21 cellular contexts compared by ENCODE assay signal in genomic region chr13:23161176-23161825, GRCh38. TPM values are rescaled to one million over a fixed set of nuclear protein-coding genes. Genes with fewer than 3 reads are reported as not detected.
DNase-seq lines count a peak whose midpoint lies in the region; ATAC-seq and TF ChIP-seq lines count a peak whose summit lies in the region.
"Had no signal": no experiment of that assay in that cellular context is flagged by ENCODE, and none has a peak within 500 bp of the region (broad histone marks: within the 10 kb centered on the region; RNA-seq: fewer than 3 reads in every experiment).

No MANE protein-coding gene starts in this region.

- H3K9me3 Mint-ChIP-seq in brain, result peaks cover 0 to 12% (median 7%) of the 10 kb centered on the region in 5 experiments
- H3K9me3 Mint-ChIP-seq: activated naive CD8-positive, alpha-beta T cell treated with anti-CD3 and anti-CD28 coated beads for 36 hours had no signal

- H3K9me3 ChIP-seq in iPS-15b (ENCODE audit: control insufficient read depth, insufficient read depth, low read length), result no peaks in the 10 kb centered on the region
- H3K9me3 ChIP-seq in suprapubic skin, result no peaks in the 10 kb centered on the region
- H3K9me3 ChIP-seq: heart left ventricle, right atrium auricular region had no signal

- WGBS in suprapubic skin, result 65% methylated on average over 9 of the region's 9 CpGs

- ATAC-seq in HG03039 (IDR thresholded peaks at IDR 0.05; ENCODE audit: unreplicated experiment), result no peak

- DNase-seq in NOMO-1 treated with DMSO at 0.1 percent for 48 hours (lab: John Stamatoyannopoulos, UW; ENCODE audit: unreplicated experiment), result peak; percentile 9
- no peak for DNase-seq in NOMO-1 (lab: John Stamatoyannopoulos, UW; ENCODE audit: unreplicated experiment in 2 of 2)
- no peak for DNase-seq in suprapubic skin (ENCODE audit: low spot score in 2 of 2)
- DNase-seq in stimulated activated CD4-positive, alpha-beta T cell treated with anti-CD3 and anti-CD28 coated beads, Interleukin-2, amount 100 ng/mL, for 24 hours, result no peak
- no peak for DNase-seq in COLO829 (ENCODE audit: low spot score)
- DNase-seq: activated CD4-positive, alpha-beta T cell treated with anti-CD3 and anti-CD28 coated beads for 4 hours; activated naive CD8-positive, alpha-beta T cell treated with anti-CD3 and anti-CD28 coated beads for 36 hours; cerebellar nuclear complex; effector memory CD4-positive, alpha-beta T cell; heart left ventricle; KBM-7; NCI-H1092; NCI-H2107; NCI-H510A treated with DMSO at 0.1 percent for 48 hours; occipital lobe; OCI-M1 had no signal

- no peak for TF ChIP-seq EP300 in suprapubic skin (IDR thresholded peaks at IDR 0.05)

- peaks cover 11% of the 10 kb centered on the region for H3K4me1 Mint-ChIP-seq in brain

- H3K36me3 Mint-ChIP-seq in brain, result no peaks in the 10 kb centered on the region
- H3K36me3 Mint-ChIP-seq: activated naive CD8-positive, alpha-beta T cell treated with anti-CD3 and anti-CD28 coated beads for 36 hours had no signal

- TF ChIP-seq CTCF in brain (conservative IDR thresholded peaks at IDR 0.05), result no peak
- TF ChIP-seq CTCF in suprapubic skin (IDR thresholded peaks at IDR 0.05), result no peak

- H3K27ac ChIP-seq in suprapubic skin, result no peak overlapping the region
- H3K27ac ChIP-seq: BLaER1, heart left ventricle had no signal

- H3K4me1 ChIP-seq in iPS-15b (ENCODE audit: control insufficient read depth, insufficient read depth, low read length) (no peaks in the 10 kb centered on the region), suprapubic skin (peaks cover 10% of the 10 kb centered on the region)
- H3K4me1 ChIP-seq: BLaER1 had no signal

- peak overlapping the region; percentile 84 to 92 (median 88) for H3K4me3 Mint-ChIP-seq in brain
- H3K4me3 Mint-ChIP-seq: activated naive CD8-positive, alpha-beta T cell treated with anti-CD3 and anti-CD28 coated beads for 36 hours had no signal

- TF ChIP-seq POLR2A in suprapubic skin (IDR thresholded peaks at IDR 0.05), result no peak

- H3K27me3 Mint-ChIP-seq in brain, result peaks cover 41% of the 10 kb centered on the region

- no peak overlapping the region for H3K9ac ChIP-seq in iPS-15b (ENCODE audit: low read depth, low read length)
- H3K9ac ChIP-seq: BLaER1 had no signal

- peaks cover 18% of the 10 kb centered on the region for H3K27me3 ChIP-seq in iPS-15b (ENCODE audit: control insufficient read depth, insufficient read depth, low read length)
- peaks cover 21% of the 10 kb centered on the region for H3K27me3 ChIP-seq in suprapubic skin
- H3K27me3 ChIP-seq: BLaER1, right atrium auricular region had no signal

- peak overlapping the region in 3 of 5 experiments; percentile 8 to 79 (median 77) for H3K27ac Mint-ChIP-seq in brain
- H3K27ac Mint-ChIP-seq: activated naive CD8-positive, alpha-beta T cell treated with anti-CD3 and anti-CD28 coated beads for 36 hours had no signal

- H3K36me3 ChIP-seq in iPS-15b (ENCODE audit: control insufficient read depth, insufficient read depth, low read length), result no peaks in the 10 kb centered on the region
- no peaks in the 10 kb centered on the region for H3K36me3 ChIP-seq in suprapubic skin
- H3K36me3 ChIP-seq: BLaER1, heart left ventricle, right atrium auricular region had no signal

- peak overlapping the region; percentile 93 for H3K4me3 ChIP-seq in iPS-15b (ENCODE audit: low read depth, low read length)
- peak overlapping the region; percentile 45 for H3K4me3 ChIP-seq in suprapubic skin
- H3K4me3 ChIP-seq: BLaER1 had no signal

RNA-seq across cellular contexts. Expression of gene SGCG, which starts 19.5 kb away (rescaled TPM):
- polyA plus RNA-seq in brain (ENCODE audit: insufficient read depth, low read depth, low replicate concordance), result not detected
- 1 to 10 TPM in 1 of 4 donors, under 1 TPM in 2, not detected in 1; 0.39 to 1.0 (median 0.85) TPM for total RNA-seq in suprapubic skin
- total RNA-seq: activated naive CD8-positive, alpha-beta T cell treated with anti-CD3 and anti-CD28 coated beads for 36 hours had no signal
